12 cellular contexts compared by ENCODE assay signal in the genomic region with DNA sequence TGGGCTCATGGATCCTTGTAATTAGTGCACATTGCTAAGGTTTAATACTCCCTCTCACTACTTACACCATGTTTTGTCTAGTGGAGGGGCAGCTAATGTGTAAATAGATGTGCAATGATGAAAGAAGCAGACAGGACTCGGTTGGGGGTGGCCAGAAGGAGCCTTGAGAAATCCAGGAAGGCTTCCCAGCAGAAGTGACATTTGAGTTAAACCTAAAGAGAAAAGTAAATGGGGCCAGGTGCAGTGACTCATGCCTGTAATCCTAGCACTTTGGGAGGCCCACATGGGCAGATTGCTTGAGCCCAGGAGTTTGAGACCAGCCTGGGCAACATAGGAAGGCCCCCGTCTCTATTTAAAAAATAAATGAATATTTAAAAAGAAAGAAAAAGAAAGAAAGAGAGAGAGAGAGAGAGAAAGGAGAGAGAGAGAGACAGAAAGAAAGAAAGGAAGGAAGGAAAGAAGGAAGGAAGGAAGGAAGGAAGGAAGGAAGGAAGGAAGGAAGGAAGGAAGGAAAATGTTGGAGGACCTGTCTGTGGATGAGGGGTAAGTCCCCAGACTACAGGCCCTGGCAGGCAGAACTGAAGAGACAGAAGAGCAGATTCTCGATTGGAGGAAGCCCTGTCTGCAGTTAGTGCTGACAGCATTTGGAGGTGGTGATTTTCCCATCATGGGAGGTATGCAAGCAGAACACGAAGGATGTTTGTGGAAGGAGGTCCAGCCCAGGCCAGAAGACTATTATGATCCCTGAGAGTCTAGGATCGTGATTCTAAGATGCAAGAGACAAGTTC. TPM values are rescaled to one million over a fixed set of nuclear protein-coding genes. Genes with fewer than 3 reads are reported as not detected.
A peak's percentile ranks its signal among the peaks of the same experiment; 100 is the strongest.
DNase-seq lines count a peak whose midpoint lies in the region; ATAC-seq lines count a peak whose summit lies in the region.
"Had no signal": no experiment of that assay in that cellular context is flagged by ENCODE, and none has a peak within 500 bp of the region (broad histone marks: within the 10 kb centered on the region; RNA-seq: fewer than 3 reads in every experiment).

No MANE protein-coding gene starts in this region.

- WGBS in right cardiac atrium = 48% methylated on average over 5 of the region's 5 CpGs

- peaks cover 14 to 64% (median 52%) of the 10 kb centered on the region in 10 experiments; a peak in 19 of 20 replicates for H3K4me1 ChIP-seq in BLaER1 treated with 17β-estradiol and CSF1 and Interleukin-3, amounts not matched to agents 10 nM and 100 nM
- H3K4me1 ChIP-seq in right cardiac atrium (ENCODE audit: control insufficient read depth, insufficient read depth, low read length) (peaks cover 3% of the 10 kb centered on the region), skeletal muscle satellite cell (ENCODE audit: control insufficient read depth, insufficient read depth, low read length) (peaks cover 48% of the 10 kb centered on the region)

- ATAC-seq in right cardiac atrium (no peak), GM21723 (IDR thresholded peaks at IDR 0.05; ENCODE audit: unreplicated experiment) (no peak), HG03469 (IDR thresholded peaks at IDR 0.05; ENCODE audit: unreplicated experiment) (no peak)

- H3K27ac ChIP-seq in BLaER1 treated with 17β-estradiol and CSF1 and Interleukin-3, amounts not matched to agents 10 nM and 100 nM = no peak overlapping the region
- H3K27ac ChIP-seq in angular gyrus (ENCODE audit: low read depth, low read length) = peak overlapping the region; percentile 16
- peak overlapping the region; percentile 30 for H3K27ac ChIP-seq in right cardiac atrium (ENCODE audit: low read length)
- H3K27ac ChIP-seq: HL-60, SJSA1, WERI-Rb-1 had no signal

- DNase-seq in right cardiac atrium (peak in 1 of 3 donors; percentile 13), activated T-cell treated with anti-CD3 and anti-CD28 coated beads for 4 hours (no peak), MG63 (no peak)
- DNase-seq: NK-92 treated with Interleukin-12 subunit alpha and Interleukin-12 subunit beta, amount 100 ng/mL, for 24 hours; WERI-Rb-1 had no signal

- peak overlapping the region in 8 of 11 experiments; percentile 42 to 85 (median 56); a peak in 16 of 22 replicates for H3K4me2 ChIP-seq in BLaER1 treated with 17β-estradiol and CSF1 and Interleukin-3, amounts not matched to agents 10 nM and 100 nM
- peak overlapping the region; percentile 64 for H3K4me2 ChIP-seq in skeletal muscle satellite cell (ENCODE audit: low read length)

- no peak overlapping the region for H3K4me3 ChIP-seq in BLaER1 treated with 17β-estradiol and CSF1 and Interleukin-3, amounts not matched to agents 10 nM and 100 nM
- H3K4me3 ChIP-seq in right cardiac atrium (ENCODE audit: low read length) (peak overlapping the region; percentile 7), skeletal muscle satellite cell (ENCODE audit: low read length) (no peak overlapping the region), MG63 (no peak overlapping the region)
- H3K4me3 ChIP-seq: SJSA1 had no signal

- intact Hi-C loops in right cardiac atrium (cut with DNase I) = loop anchor here in 2 of 4 donors (5.0 kb wide), 2 partner anchors 49 to 139 kb away; no protein-coding TSS in a partner anchor

- H3K9me3 ChIP-seq in BLaER1 treated with 17β-estradiol and CSF1 and Interleukin-3, amounts not matched to agents 10 nM and 100 nM (replicated peaks in 1 of 11) = no peaks in the 10 kb centered on the region
- H3K9me3 ChIP-seq in right cardiac atrium (ENCODE audit: control insufficient read depth, low read length) = no peaks in the 10 kb centered on the region
- no peaks in the 10 kb centered on the region for H3K9me3 ChIP-seq in skeletal muscle satellite cell (replicated peaks; ENCODE audit: low read length)
- H3K9me3 ChIP-seq in MG63 = no peaks in the 10 kb centered on the region
- H3K9me3 ChIP-seq: SJSA1 had no signal

- peak overlapping the region in 1 of 11 experiments; percentile 2; a peak in 1 of 22 replicates for H3K9ac ChIP-seq in BLaER1 treated with 17β-estradiol and CSF1 and Interleukin-3, amounts not matched to agents 10 nM and 100 nM
- peak overlapping the region; percentile 29 for H3K9ac ChIP-seq in skeletal muscle satellite cell (ENCODE audit: low read depth, low read length)

- H3K36me3 ChIP-seq in BLaER1 treated with 17β-estradiol and CSF1 and Interleukin-3, amounts not matched to agents 10 nM and 100 nM = no peaks in the 10 kb centered on the region
- H3K36me3 ChIP-seq in skeletal muscle satellite cell (ENCODE audit: insufficient read depth, low read length) (no peaks in the 10 kb centered on the region), MG63 (no peaks in the 10 kb centered on the region)
- H3K36me3 ChIP-seq: SJSA1, WERI-Rb-1 had no signal

- peaks cover 34 to 46% (median 42%) of the 10 kb centered on the region in 11 experiments for H3K27me3 ChIP-seq in BLaER1 treated with 17β-estradiol and CSF1 and Interleukin-3, amounts not matched to agents 10 nM and 100 nM
- H3K27me3 ChIP-seq in right cardiac atrium (ENCODE audit: control insufficient read depth, insufficient read depth) (no peaks in the 10 kb centered on the region), skeletal muscle satellite cell (ENCODE audit: control insufficient read depth, insufficient read depth, low read length) (peaks cover 17% of the 10 kb centered on the region), MG63 (no peaks in the 10 kb centered on the region)
- H3K27me3 ChIP-seq: SJSA1 had no signal

- peaks cover 0 to 10% (median 0%) of the 10 kb centered on the region in 11 experiments; a peak in 6 of 22 replicates for H4K20me1 ChIP-seq in BLaER1 treated with 17β-estradiol and CSF1 and Interleukin-3, amounts not matched to agents 10 nM and 100 nM

RNA-seq across cellular contexts. Expression of a gene that starts 3.6 kb away (rescaled TPM):
- 100 to 1,000 TPM in 3 of 4 donors, 10 to 100 TPM in 1; 100.0 to 323 (median 120) TPM for total RNA-seq in right cardiac atrium
- 73.4 TPM for polyA plus RNA-seq in right cardiac atrium
- total RNA-seq in skeletal muscle satellite cell (2012; rRNA removed) = 4.6 and 58.8 TPM in 2 replicates
- total RNA-seq in MG63 (2014; rRNA removed; shearing (Covaris generic); ENCODE audit: low replicate concordance) = not detected in 2 replicates
- total RNA-seq: SJSA1 had no signal

RNA-seq across cellular contexts. Expression of a gene that starts 52.0 kb away (rescaled TPM):
- total RNA-seq in right cardiac atrium = 10 to 100 TPM; 10.4 to 13.5 (median 11.9) TPM
- 7.6 TPM for polyA plus RNA-seq in right cardiac atrium
- 51.3 and 54.0 TPM in 2 replicates for total RNA-seq in skeletal muscle satellite cell (2012; rRNA removed)
- total RNA-seq in MG63 (2014; rRNA removed; shearing (Covaris generic); ENCODE audit: low replicate concordance) = 13.2 and 26.9 TPM in 2 replicates

Comparison
In these comparisons a context has a peak if more than half of its experiments do, and no peak if none do; other contexts are left out.
1. H3K27ac ChIP-seq: peak in angular gyrus (single experiment) and right cardiac atrium (single experiment); none in BLaER1 treated with 17β-estradiol and CSF1 and Interleukin-3, amounts not matched to agents 10 nM and 100 nM (0 of 11).
2. RNA of a gene that starts 3.6 kb away (total RNA-seq): 100.0 to 323 TPM in right cardiac atrium; not detected in MG63; every median in the first group is over 100 times any median in the second.